In genomic region chr13:106102776-106103175, GRCh38 we compare ENCODE assay signal across 28 cellular contexts.
"Had no signal": no experiment of that assay in that cellular context is flagged by ENCODE, and none has a peak within 500 bp of the region (broad histone marks: within the 10 kb centered on the region; RNA-seq: fewer than 3 reads in every experiment).

No MANE protein-coding gene starts in this region.

- H3K27me3 ChIP-seq: cardiac muscle cell, dorsolateral prefrontal cortex, gastroesophageal sphincter, left lung, spleen, tibial nerve had no signal

- H3K36me3 ChIP-seq: cardiac muscle cell, gastroesophageal sphincter, left lung, lower lobe of right lung, spleen, tibial nerve had no signal

- H3K9me3 Mint-ChIP-seq: neural crest cell; T-helper 1 cell treated with Interleukin-12 subunit alpha and Interleukin-12 subunit beta and Interleukin-4 antibody, amounts not matched to agents 30 μg/mL and 1 μg/mL, for 36 hours had no signal

- DNase-seq: activated CD4-positive, alpha-beta T cell treated with anti-CD3 and anti-CD28 coated beads for 1 hour; activated CD4-positive, alpha-beta T cell treated with anti-CD3 and anti-CD28 coated beads, Interleukin-2, amount 50 U/mL, for 1 hour; activated CD8-positive, alpha-beta memory T cell treated with anti-CD3 and anti-CD28 coated beads, Interleukin-2, amount 10 ng/mL, durations not matched to agents 7 days and 5 days; activated CD8-positive, alpha-beta T cell treated with anti-CD3 and anti-CD28 coated beads, Interleukin-2, amount 10 ng/mL, durations not matched to agents 7 days and 5 days; activated naive CD4-positive, alpha-beta T cell; activated T-cell treated with anti-CD3 and anti-CD28 coated beads, Interleukin-2, amount 50 U/mL, for 72 hours; cerebellar nuclear complex; dorsolateral prefrontal cortex; effector memory CD8-positive, alpha-beta T cell; head of caudate nucleus; hypothalamus; immature natural killer cell; left lung; lower lobe of right lung; mesenchymal stem cell; naive thymus-derived CD8-positive, alpha-beta T cell; posterior cingulate gyrus; right cardiac atrium; spleen; stimulated activated naive CD4-positive, alpha-beta T cell treated with Interleukin-2 at 50 U/mL for 16 hours; T-helper 9 cell had no signal

- H3K4me3 Mint-ChIP-seq: activated CD8-positive, alpha-beta memory T cell treated with anti-CD3 and anti-CD28 coated beads, Interleukin-2, amount 10 ng/mL, durations not matched to agents 7 days and 5 days; activated CD8-positive, alpha-beta T cell treated with anti-CD3 and anti-CD28 coated beads, Interleukin-2, amount 10 ng/mL, durations not matched to agents 7 days and 5 days; activated T-cell treated with anti-CD3 and anti-CD28 coated beads, Interleukin-2, amount 50 U/mL, for 72 hours; effector memory CD8-positive, alpha-beta T cell; immature natural killer cell; naive thymus-derived CD8-positive, alpha-beta T cell; neural crest cell; T-helper 1 cell treated with Interleukin-12 subunit alpha and Interleukin-12 subunit beta and Interleukin-4 antibody, amounts not matched to agents 30 μg/mL and 1 μg/mL, for 36 hours had no signal

- H3K27ac Mint-ChIP-seq: activated CD8-positive, alpha-beta memory T cell treated with anti-CD3 and anti-CD28 coated beads, Interleukin-2, amount 10 ng/mL, durations not matched to agents 7 days and 5 days; activated CD8-positive, alpha-beta T cell treated with anti-CD3 and anti-CD28 coated beads, Interleukin-2, amount 10 ng/mL, durations not matched to agents 7 days and 5 days; activated naive CD4-positive, alpha-beta T cell treated with anti-CD3 and anti-CD28 coated beads, Interleukin-2, amount 50 U/mL, for 72 hours; activated T-cell treated with anti-CD3 and anti-CD28 coated beads, Interleukin-2, amount 50 U/mL, for 72 hours; effector memory CD8-positive, alpha-beta T cell; immature natural killer cell; naive thymus-derived CD8-positive, alpha-beta T cell; T-helper 1 cell treated with Interleukin-12 subunit alpha and Interleukin-12 subunit beta and Interleukin-4 antibody, amounts not matched to agents 30 μg/mL and 1 μg/mL, for 36 hours had no signal

- H3K27ac ChIP-seq: cardiac muscle cell, coronary artery, dorsolateral prefrontal cortex, gastroesophageal sphincter, left lung, lower lobe of right lung, spleen, tibial nerve had no signal

- H3K4me1 Mint-ChIP-seq: activated CD8-positive, alpha-beta memory T cell treated with anti-CD3 and anti-CD28 coated beads, Interleukin-2, amount 10 ng/mL, durations not matched to agents 7 days and 5 days; immature natural killer cell; naive thymus-derived CD8-positive, alpha-beta T cell had no signal

- H3K4me3 ChIP-seq: cardiac muscle cell, coronary artery, dorsolateral prefrontal cortex, gastroesophageal sphincter, left lung, lower lobe of right lung, spleen, tibial nerve had no signal

- H3K36me3 Mint-ChIP-seq: activated CD8-positive, alpha-beta memory T cell treated with anti-CD3 and anti-CD28 coated beads, Interleukin-2, amount 10 ng/mL, durations not matched to agents 7 days and 5 days; activated naive CD4-positive, alpha-beta T cell treated with anti-CD3 and anti-CD28 coated beads, Interleukin-2, amount 50 U/mL, for 72 hours; immature natural killer cell; naive thymus-derived CD8-positive, alpha-beta T cell had no signal

- H3K4me1 ChIP-seq: gastroesophageal sphincter, left lung, lower lobe of right lung, spleen, tibial nerve had no signal

- H3K27me3 Mint-ChIP-seq: activated CD8-positive, alpha-beta memory T cell treated with anti-CD3 and anti-CD28 coated beads, Interleukin-2, amount 10 ng/mL, durations not matched to agents 7 days and 5 days; effector memory CD8-positive, alpha-beta T cell had no signal

- H3K9me3 ChIP-seq: gastroesophageal sphincter, left lung, lower lobe of right lung, spleen, tibial nerve had no signal

- ATAC-seq: activated CD8-positive, alpha-beta memory T cell treated with anti-CD3 and anti-CD28 coated beads, Interleukin-2, amount 10 ng/mL, durations not matched to agents 7 days and 5 days; activated CD8-positive, alpha-beta T cell treated with anti-CD3 and anti-CD28 coated beads, Interleukin-2, amount 10 ng/mL, durations not matched to agents 7 days and 5 days; activated naive CD4-positive, alpha-beta T cell treated with anti-CD3 and anti-CD28 coated beads, Interleukin-2, amount 50 U/mL, for 72 hours; activated T-cell treated with anti-CD3 and anti-CD28 coated beads, Interleukin-2, amount 50 U/mL, for 72 hours; effector memory CD8-positive, alpha-beta T cell; gastroesophageal sphincter; left lung; lower lobe of right lung; naive thymus-derived CD8-positive, alpha-beta T cell; right cardiac atrium had no signal
